Comparison of ENCODE assay signal across 8 cellular contexts in genomic region chr6:157981132-157981394, GRCh38. TPM values are rescaled to one million over a fixed set of nuclear protein-coding genes. Genes with fewer than 3 reads are reported as not detected.
A peak's percentile ranks its signal among the peaks of the same experiment; 100 is the strongest.
DNase-seq lines count a peak whose midpoint lies in the region; TF ChIP-seq lines count a peak whose summit lies in the region.

No MANE protein-coding gene starts in this region.

- no peak for TF ChIP-seq POLR2A in erythroblast (IDR thresholded peaks at IDR 0.05; ENCODE audit: low read length)

- TF ChIP-seq CTCF in OCI-LY7 (conservative IDR thresholded peaks at IDR 0.05; ENCODE audit: low read length) = no peak
- no peak for TF ChIP-seq CTCF in progenitor cell of endocrine pancreas (IDR thresholded peaks at IDR 0.05; ENCODE audit: unreplicated experiment)

- H3K9me3 ChIP-seq in OCI-LY7 (ENCODE audit: low read length) = no peaks in the 10 kb centered on the region

- H3K4me1 Mint-ChIP-seq in activated naive CD4-positive, alpha-beta T cell treated with anti-CD3 and anti-CD28 coated beads, Interleukin-2, amount 10 ng/mL, durations not matched to agents 7 days and 5 days = peaks cover 61% of the 10 kb centered on the region
- peaks cover 15% of the 10 kb centered on the region for H3K4me1 Mint-ChIP-seq in progenitor cell of endocrine pancreas (ENCODE audit: low read depth)

- POLR2A ChIA-PET in OCI-LY7 (lab: Charles Lee) = no interaction called here

- BruUV-seq in OCI-LY7 (replicated peaks; lab: Mats Ljungman, UMichigan) = no TSS peak

- H3K36me3 Mint-ChIP-seq in activated naive CD4-positive, alpha-beta T cell treated with anti-CD3 and anti-CD28 coated beads, Interleukin-2, amount 10 ng/mL, durations not matched to agents 7 days and 5 days = peaks cover 5% of the 10 kb centered on the region
- H3K36me3 Mint-ChIP-seq in progenitor cell of endocrine pancreas (ENCODE audit: insufficient read depth) = no peaks in the 10 kb centered on the region

- peak overlapping the region; percentile 41; the same call in 1 of the 2 replicates for H3K4me2 ChIP-seq in OCI-LY7 (ENCODE audit: low read length)

- H3K4me3 Mint-ChIP-seq in activated naive CD4-positive, alpha-beta T cell treated with anti-CD3 and anti-CD28 coated beads, Interleukin-2, amount 10 ng/mL, durations not matched to agents 7 days and 5 days = peak overlapping the region; percentile 94
- peak overlapping the region; percentile 73 for H3K4me3 Mint-ChIP-seq in progenitor cell of endocrine pancreas (ENCODE audit: low read depth)

- no peak overlapping the region for H2AFZ ChIP-seq in OCI-LY7 (ENCODE audit: low read length)

- H3K79me2 ChIP-seq in OCI-LY7 (ENCODE audit: insufficient read depth, low read depth, low read length) = no peaks in the 10 kb centered on the region

- H3K27ac Mint-ChIP-seq in activated naive CD4-positive, alpha-beta T cell treated with anti-CD3 and anti-CD28 coated beads, Interleukin-2, amount 10 ng/mL, durations not matched to agents 7 days and 5 days = peak overlapping the region; percentile 70
- peak overlapping the region; percentile 80 for H3K27ac Mint-ChIP-seq in progenitor cell of endocrine pancreas

- H3K9me3 Mint-ChIP-seq in activated naive CD4-positive, alpha-beta T cell treated with anti-CD3 and anti-CD28 coated beads, Interleukin-2, amount 10 ng/mL, durations not matched to agents 7 days and 5 days = no peaks in the 10 kb centered on the region
- H3K9me3 Mint-ChIP-seq in progenitor cell of endocrine pancreas (ENCODE audit: low read depth) = no peaks in the 10 kb centered on the region

- H3K27ac ChIP-seq in OCI-LY7 (ENCODE audit: low read depth, low read length, poor library complexity, severe bottlenecking) = no peak overlapping the region

- H3K9me2 ChIP-seq in OCI-LY7 (ENCODE audit: insufficient read depth, low read length) = no peaks in the 10 kb centered on the region

- intact Hi-C loops in OCI-LY7 (cut with micrococcal nuclease; ENCODE audit: unreplicated experiment) (no loop called here), posterior vena cava (cut with DNase I) (no loop called here)

- no peaks in the 10 kb centered on the region for H4K20me1 ChIP-seq in OCI-LY7 (ENCODE audit: insufficient read depth, low read length)

- H3K4me1 ChIP-seq in OCI-LY7 (ENCODE audit: insufficient read depth, low read length, poor library complexity, severe bottlenecking) = no peaks in the 10 kb centered on the region

- CTCF ChIA-PET in activated naive CD4-positive, alpha-beta T cell treated with anti-CD3 and anti-CD28 coated beads, Interleukin-2, amount 10 ng/mL, durations not matched to agents 7 days and 5 days (lab: Charles Lee) = interaction anchor here (1.6 to 5.5 kb wide), 3 partner anchors 29 to 217 kb away, joined by 3 to 34 read pairs (median 4); no protein-coding TSS in a partner anchor
- CTCF ChIA-PET in OCI-LY7 (lab: Charles Lee; ENCODE audit: unreplicated experiment) = no interaction called here

- no peak for DNase-seq in activated naive CD4-positive, alpha-beta T cell treated with anti-CD3 and anti-CD28 coated beads, Interleukin-2, amount 10 ng/mL, durations not matched to agents 7 days and 5 days
- no peak for DNase-seq in activated naive CD4-positive, alpha-beta T cell (lab: John Stamatoyannopoulos, UW)
- no peak for DNase-seq in OCI-LY7 (ENCODE audit: low spot score)
- peak; percentile 25 to 37 for DNase-seq in erythroblast (lab: John Stamatoyannopoulos, UW)
- DNase-seq in progenitor cell of endocrine pancreas (ENCODE audit: low spot score, unreplicated experiment) = no peak
- DNase-seq in A172 (ENCODE audit: low spot score) = no peak
- no peak for DNase-seq in effector CD4-positive, alpha-beta T cell
- DNase-seq in posterior vena cava (ENCODE audit: low spot score) = no peak

- no peaks in the 10 kb centered on the region for H3K36me3 ChIP-seq in OCI-LY7 (ENCODE audit: insufficient read depth, low read length)

- H3K4me3 ChIP-seq in OCI-LY7 (ENCODE audit: low read depth, low read length, poor library complexity, severe bottlenecking) = no peak overlapping the region

- H3K27me3 Mint-ChIP-seq in activated naive CD4-positive, alpha-beta T cell treated with anti-CD3 and anti-CD28 coated beads, Interleukin-2, amount 10 ng/mL, durations not matched to agents 7 days and 5 days = peaks cover 50% of the 10 kb centered on the region
- H3K27me3 Mint-ChIP-seq in progenitor cell of endocrine pancreas = peaks cover 32% of the 10 kb centered on the region

RNA-seq across cellular contexts. Expression of gene SYNJ2, which starts 0.6 kb away (rescaled TPM):
- not detected in 2 replicates for total RNA-seq in OCI-LY7 (2014; rRNA removed; shearing (Covaris generic))
- 0.09 and 0.21 TPM in 2 replicates for total RNA-seq in OCI-LY7 (2022)
- total RNA-seq in progenitor cell of endocrine pancreas = 18.9 and 22.2 TPM in 2 replicates
- total RNA-seq in A172 (2014; rRNA removed; shearing (Covaris generic)) = 34.0 and 53.7 TPM in 2 replicates
- total RNA-seq in posterior vena cava = 10 to 100 TPM; 19.6 to 30.4 TPM

Comparison
In these comparisons a context has a peak if more than half of its experiments do, and no peak if none do; other contexts are left out.
1. DNase-seq: peak in erythroblast (2 of 2); none in activated naive CD4-positive, alpha-beta T cell treated with anti-CD3 and anti-CD28 coated beads, Interleukin-2, amount 10 ng/mL, durations not matched to agents 7 days and 5 days (single experiment), activated naive CD4-positive, alpha-beta T cell (0 of 4), OCI-LY7 (single experiment), progenitor cell of endocrine pancreas (single experiment), A172 (single experiment), effector CD4-positive, alpha-beta T cell (single experiment) and posterior vena cava (single experiment).
2. RNA of gene SYNJ2, which starts 0.6 kb away (total RNA-seq): 34.0 to 53.7 TPM in A172, 19.6 to 30.4 TPM in posterior vena cava and 18.9 to 22.2 TPM in progenitor cell of endocrine pancreas; 0.09 to 0.21 TPM in OCI-LY7; every median in the first group is over 10 times any median in the second.